16 cellular contexts compared by ENCODE assay signal in the genomic region with DNA sequence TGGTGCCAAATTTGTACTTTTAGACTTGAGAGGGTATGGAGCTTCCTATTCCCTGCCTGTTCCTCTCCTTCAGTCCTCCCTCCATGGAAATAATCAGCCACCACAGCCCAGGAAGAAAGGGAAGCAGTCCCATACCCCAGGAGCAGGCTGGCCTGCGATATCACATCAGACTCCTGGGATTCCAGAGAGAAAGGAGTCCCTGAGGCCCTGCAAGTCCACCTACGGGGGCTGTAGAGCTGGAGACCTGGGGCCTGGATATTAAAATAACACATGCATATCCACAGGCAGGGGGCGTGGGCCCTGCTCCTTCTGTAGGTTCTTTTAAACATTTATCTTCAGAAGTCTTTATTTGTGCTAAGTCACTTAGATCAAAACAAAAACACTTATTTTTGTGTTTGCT.
DNase-seq lines count a peak whose midpoint lies in the region; ATAC-seq and TF ChIP-seq lines count a peak whose summit lies in the region.
"Had no signal": no experiment of that assay in that cellular context is flagged by ENCODE, and none has a peak within 500 bp of the region (broad histone marks: within the 10 kb centered on the region; RNA-seq: fewer than 3 reads in every experiment).

No MANE protein-coding gene starts in this region.

- H3K9ac ChIP-seq in SK-N-SH: no peak overlapping the region
- no peak overlapping the region for H3K9ac ChIP-seq in neuronal stem cell (ENCODE audit: low read depth, low read length, poor library complexity)
- H3K9ac ChIP-seq: BLaER1 had no signal

- no peak overlapping the region for H2AK5ac ChIP-seq in neuronal stem cell (ENCODE audit: low read depth, low read length)

- CTCF ChIA-PET in SK-N-SH (lab: Yijun Ruan, JAX): interaction anchor here (1.6 kb wide), 1 partner anchor 74 kb away, joined by 4 read pairs; no protein-coding TSS in a partner anchor

- no peak overlapping the region for H3K27ac Mint-ChIP-seq in naive thymus-derived CD8-positive, alpha-beta T cell
- H3K27ac Mint-ChIP-seq: CD4-positive, CD25-positive, alpha-beta regulatory T cell had no signal

- H3K27me3 ChIP-seq in SK-N-SH (ENCODE audit: insufficient read depth) (no peaks in the 10 kb centered on the region), neuronal stem cell (ENCODE audit: control insufficient read depth in 3 of 3, insufficient read depth in 3 of 3, low read depth in 1 of 3, low read length in 3 of 3) (peaks cover 0 to 54% (median 9%) of the 10 kb centered on the region in 3 experiments)
- H3K27me3 ChIP-seq in effector memory CD4-positive, alpha-beta T cell (replicated peaks; ENCODE audit: control insufficient read depth, insufficient read depth, low read length, poor library complexity, severe bottlenecking): peaks cover 15% of the 10 kb centered on the region

- ATAC-seq in SK-N-SH treated with all-trans-retinoic acid at 6 μM for 48 hours: no peak
- no peak for ATAC-seq in naive thymus-derived CD8-positive, alpha-beta T cell
- ATAC-seq: GM12878, HCT116 had no signal

- H3K4me2 ChIP-seq in SK-N-SH: no peak overlapping the region
- no peak overlapping the region for H3K4me2 ChIP-seq in neuronal stem cell (ENCODE audit: insufficient read depth, low read length, poor library complexity, severe bottlenecking)
- H3K4me2 ChIP-seq: BLaER1 had no signal

- no peak overlapping the region for H2BK120ac ChIP-seq in neuronal stem cell (ENCODE audit: low read depth, low read length)

- 41% methylated on average over 2 of the region's 3 CpGs for WGBS in SK-N-SH (ENCODE audit: low lambda C conversion rate)
- WGBS in neuronal stem cell (ENCODE audit: extremely low coverage in 2 of 2, insufficient read length in 2 of 2, insufficient replicate concordance in 1 of 2), 2 donors: no CpG with 5 or more reads among the region's 3 CpGs

- TF ChIP-seq CTCF in SK-N-SH (IDR thresholded peaks at IDR 0.05) (0 out of 2 replicates have a peak, but pooled peaks have one; percentile 13), choroid plexus epithelial cell (conservative IDR thresholded peaks at IDR 0.05; ENCODE audit: low read depth, low read length) (peak; percentile 31)

- peak overlapping the region; percentile 13 for H3K14ac ChIP-seq in neuronal stem cell (ENCODE audit: low read length)

- H2AFZ ChIP-seq in SK-N-SH (ENCODE audit: low read depth) (no peak overlapping the region), neuronal stem cell (ENCODE audit: low read length) (no peak overlapping the region)

- H3K4me1 ChIP-seq in SK-N-SH (ENCODE audit: control insufficient read depth in 1 of 2, insufficient read depth in 2 of 2, low read depth in 1 of 2, low read length in 1 of 2): peaks cover 0 to 7% of the 10 kb centered on the region in 2 experiments; a peak in 1 of 4 replicates
- H3K4me1 ChIP-seq in neuronal stem cell (ENCODE audit: control insufficient read depth in 2 of 2, insufficient read depth in 1 of 2, low read depth in 1 of 2, low read length in 2 of 2): no peaks in the 10 kb centered on the region
- H3K4me1 ChIP-seq in effector memory CD4-positive, alpha-beta T cell (ENCODE audit: control insufficient read depth, insufficient read depth, low read length, poor library complexity, severe bottlenecking): no peaks in the 10 kb centered on the region
- H3K4me1 ChIP-seq: BLaER1 had no signal

- H3K4ac ChIP-seq in neuronal stem cell (ENCODE audit: low read length): no peak overlapping the region

- no peak overlapping the region for H3K4me3 ChIP-seq in SK-N-SH (ENCODE audit: low read depth in 2 of 2, low read length in 1 of 2)
- H3K4me3 ChIP-seq in choroid plexus epithelial cell (ENCODE audit: low read depth, low read length): no peak overlapping the region
- no peak overlapping the region for H3K4me3 ChIP-seq in neuronal stem cell (ENCODE audit: low read length in 2 of 2)
- no peak overlapping the region for H3K4me3 ChIP-seq in effector memory CD4-positive, alpha-beta T cell (ENCODE audit: insufficient read depth, low read depth, low read length, poor library complexity, severe bottlenecking)
- H3K4me3 ChIP-seq: BLaER1, GM12878 had no signal

- no peaks in the 10 kb centered on the region for H3K36me3 Mint-ChIP-seq in naive thymus-derived CD8-positive, alpha-beta T cell
- H3K36me3 Mint-ChIP-seq: CD4-positive, CD25-positive, alpha-beta regulatory T cell had no signal

- H3K36me3 ChIP-seq in SK-N-SH (replicated peaks in 1 of 2; ENCODE audit: control insufficient read depth in 1 of 2, insufficient read depth in 2 of 2, low read length in 1 of 2) (no peaks in the 10 kb centered on the region), neuronal stem cell (replicated peaks in 1 of 2; ENCODE audit: control insufficient read depth in 2 of 2, insufficient read depth in 2 of 2, low read length in 2 of 2) (no peaks in the 10 kb centered on the region)
- H3K36me3 ChIP-seq in effector memory CD4-positive, alpha-beta T cell (ENCODE audit: control insufficient read depth, insufficient read depth, low read length): no peaks in the 10 kb centered on the region
- H3K36me3 ChIP-seq: BLaER1 had no signal

- no peak overlapping the region for H4K8ac ChIP-seq in neuronal stem cell (ENCODE audit: low read depth, low read length)

- no peaks in the 10 kb centered on the region for H3K79me1 ChIP-seq in neuronal stem cell (ENCODE audit: low read depth, low read length)

- H3F3A ChIP-seq in SK-N-SH (replicated peaks; ENCODE audit: insufficient read depth): no peaks in the 10 kb centered on the region

- H3K79me2 ChIP-seq in SK-N-SH (ENCODE audit: insufficient read depth): no peaks in the 10 kb centered on the region

- H4K20me1 ChIP-seq in SK-N-SH (ENCODE audit: insufficient read depth): no peaks in the 10 kb centered on the region
- H4K20me1 ChIP-seq: BLaER1 had no signal

- TF ChIP-seq EP300 in SK-N-SH (IDR thresholded peaks at IDR 0.05; ENCODE audit: borderline replicate concordance in 1 of 2, low read depth in 1 of 2, low read length in 1 of 2): no peak

- no peak for TF ChIP-seq RAD21 in SK-N-SH (IDR thresholded peaks at IDR 0.05; ENCODE audit: low read length)

- H3K9me3 ChIP-seq in SK-N-SH (no peaks in the 10 kb centered on the region), neuronal stem cell (replicated peaks in 1 of 2; ENCODE audit: control insufficient read depth in 2 of 2, insufficient read depth in 1 of 2, low read depth in 1 of 2, low read length in 2 of 2) (peaks cover 0 to 2% of the 10 kb centered on the region in 2 donors)
- H3K9me3 ChIP-seq in effector memory CD4-positive, alpha-beta T cell (ENCODE audit: control insufficient read depth, low read length): no peaks in the 10 kb centered on the region

- no peak overlapping the region for H2BK15ac ChIP-seq in neuronal stem cell (ENCODE audit: low read length)

- no peak overlapping the region for H3K23ac ChIP-seq in neuronal stem cell (ENCODE audit: low read depth, low read length, poor library complexity)

- no peaks in the 10 kb centered on the region for H3K4me1 Mint-ChIP-seq in naive thymus-derived CD8-positive, alpha-beta T cell
- H3K4me1 Mint-ChIP-seq: CD4-positive, CD25-positive, alpha-beta regulatory T cell had no signal

- peaks cover 0 to 11% (median 5%) of the 10 kb centered on the region in 9 donors for H3K9me3 Mint-ChIP-seq in naive thymus-derived CD8-positive, alpha-beta T cell

- H3K27me3 Mint-ChIP-seq in naive thymus-derived CD8-positive, alpha-beta T cell: peaks cover 28 to 67% (median 48%) of the 10 kb centered on the region in 5 donors

- H2BK5ac ChIP-seq in neuronal stem cell (ENCODE audit: low read length): no peak overlapping the region

- H3K4me3 Mint-ChIP-seq in naive thymus-derived CD8-positive, alpha-beta T cell: no peak overlapping the region
- H3K4me3 Mint-ChIP-seq: CD4-positive, CD25-positive, alpha-beta regulatory T cell had no signal

- POLR2A ChIA-PET in SK-N-SH (lab: Yijun Ruan, JAX): no interaction called here
- POLR2A ChIA-PET in naive thymus-derived CD8-positive, alpha-beta T cell (lab: Charles Lee): no interaction called here

- no peaks in the 10 kb centered on the region for H3K9me2 ChIP-seq in SK-N-SH

- DNase-seq in SK-N-SH (no peak), choroid plexus epithelial cell (ENCODE audit: low read depth) (no peak), neuronal stem cell (ENCODE audit: low spot score) (no peak), dermis blood vessel endothelial cell (no peak)
- no peak for DNase-seq in naive thymus-derived CD8-positive, alpha-beta T cell
- no peak for DNase-seq in effector memory CD4-positive, alpha-beta T cell
- DNase-seq: AML-193; CD4-positive, CD25-positive, alpha-beta regulatory T cell; DMS 273 treated with DMSO at 0.1 percent for 48 hours; IMR-90; KBM-7 had no signal

- no peak overlapping the region for H2BK12ac ChIP-seq in neuronal stem cell (ENCODE audit: low read length)

- peak overlapping the region; percentile 3 for H3K18ac ChIP-seq in neuronal stem cell (ENCODE audit: low read length)

- no peak overlapping the region for H4K91ac ChIP-seq in neuronal stem cell (ENCODE audit: low read depth, low read length, poor library complexity)

- H3K27ac ChIP-seq in SK-N-SH (ENCODE audit: low read depth in 2 of 2, low read length in 1 of 2): no peak overlapping the region
- no peak overlapping the region for H3K27ac ChIP-seq in neuronal stem cell (replicated peaks; ENCODE audit: low read length)
- H3K27ac ChIP-seq in effector memory CD4-positive, alpha-beta T cell (ENCODE audit: insufficient read depth, low read length, poor library complexity, severe bottlenecking): no peak overlapping the region
- H3K27ac ChIP-seq: 22Rv1, BLaER1 had no signal

TF ChIP-seq in SK-N-SH, 30 proteins besides CTCF, POLR2A, EP300 and RAD21 (continues in another document):
- TF ChIP-seq, protein P1, sequence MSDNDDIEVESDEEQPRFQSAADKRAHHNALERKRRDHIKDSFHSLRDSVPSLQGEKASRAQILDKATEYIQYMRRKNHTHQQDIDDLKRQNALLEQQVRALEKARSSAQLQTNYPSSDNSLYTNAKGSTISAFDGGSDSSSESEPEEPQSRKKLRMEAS (IDR thresholded peaks at IDR 0.05; ENCODE audit: low read depth): no peak

TF ChIP-seq in SK-N-SH treated with all-trans-retinoic acid at 6 μM for 48 hours, 23 proteins besides CTCF, POLR2A, EP300 and RAD21:
- TF ChIP-seq ISL1 (CRISPR knock-in tag; IDR thresholded peaks at IDR 0.05) (no peak), ZNF565 (CRISPR knock-in tag; conservative IDR thresholded peaks at IDR 0.05; ENCODE audit: low read depth) (no peak), OSR1 (CRISPR knock-in tag; IDR thresholded peaks at IDR 0.05) (no peak)
